ENCODE assay signal across 8 cellular contexts in genomic region chr22:22463855-22464540, GRCh38.
DNase-seq lines count a peak whose midpoint lies in the region; ATAC-seq, FAIRE-seq and TF ChIP-seq lines count a peak whose summit lies in the region.

No MANE protein-coding gene starts in this region.

- DNase-seq in LNCaP clone FGC (ENCODE audit: low read depth) (peak; percentile 13), T follicular helper cell (ENCODE audit: low read depth) (peak; percentile 35), anterior cingulate cortex (lab: John Stamatoyannopoulos, UW) (peak in 35 of 58 donors; percentile 0 to 66 (median 14)), hepatic stellate cell (ENCODE audit: low spot score) (peak; percentile 27)
- DNase-seq in stimulated activated CD4-positive, alpha-beta T cell treated with anti-CD3 and anti-CD28 coated beads, Interleukin-12 subunit alpha, Interleukin-12 subunit beta, amount 100 ng/mL, for 24 hours (ENCODE audit: low read depth in 2 of 2), result peak; percentile 23 to 29

- no peak overlapping the region for H3K4me3 ChIP-seq in LNCaP clone FGC (ENCODE audit: low read depth, low read length)

- peak; percentile 71 for FAIRE-seq in G401.6 (lab: Jason Lieb, UNC)

- peak; percentile 78 for TF ChIP-seq CTCF in LNCaP clone FGC (IDR thresholded peaks at IDR 0.05; ENCODE audit: control insufficient read depth, extremely low read depth, insufficient read depth)

- ATAC-seq in HG03521 (IDR thresholded peaks at IDR 0.05; ENCODE audit: unreplicated experiment) (no peak), GM19328 (IDR thresholded peaks at IDR 0.05; ENCODE audit: unreplicated experiment) (no peak)
